1 cellular context compared by ENCODE assay signal in genomic region chr6:1626481-1626880, GRCh38.
TF ChIP-seq lines count a peak whose summit lies in the region.

No MANE protein-coding gene starts in this region.

TF ChIP-seq in endothelial cell of umbilical vein, 7 proteins besides CTCF, POLR2A, EP300 and RAD21:
- TF ChIP-seq FOS (IDR thresholded peaks at IDR 0.05; ENCODE audit: borderline replicate concordance, insufficient read depth, low read length) (no peak), POLR2AphosphoS5 (IDR thresholded peaks at IDR 0.05; ENCODE audit: insufficient read depth, low read depth, low read length) (no peak), MAX (IDR thresholded peaks at IDR 0.05; ENCODE audit: insufficient read depth, insufficient read length) (no peak), MYC (IDR thresholded peaks at IDR 0.05; ENCODE audit: low read depth, low read length) (no peak), JUN (IDR thresholded peaks at IDR 0.05; ENCODE audit: borderline replicate concordance, insufficient read depth, insufficient read length, low read depth) (no peak), GATA2 (IDR thresholded peaks at IDR 0.05; ENCODE audit: insufficient read depth, insufficient read length, low read depth, low read length) (no peak), EZH2 (IDR thresholded peaks at IDR 0.05; ENCODE audit: borderline replicate concordance, low read depth, low read length, severe bottlenecking) (no peak)
